Comparison of ENCODE assay signal across 26 cellular contexts in the genomic region with DNA sequence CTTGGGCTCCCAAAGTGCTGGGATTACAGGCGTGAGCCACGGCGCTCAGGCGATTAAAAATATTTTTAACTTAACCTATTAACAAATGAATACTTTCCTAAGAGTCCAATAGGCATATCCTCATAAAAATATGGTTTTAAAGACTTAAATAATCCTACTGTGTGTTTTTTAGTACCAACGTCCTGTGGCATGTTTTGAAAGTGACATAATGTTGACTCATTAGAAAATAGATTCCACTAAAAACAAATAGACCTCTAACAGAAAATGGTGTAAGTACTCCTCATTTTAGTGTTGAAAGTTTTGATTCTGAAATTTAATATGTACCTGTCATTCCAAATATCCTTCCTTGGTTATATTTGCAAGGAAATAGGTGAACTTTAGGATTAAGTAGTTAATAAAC. TPM values are rescaled to one million over a fixed set of nuclear protein-coding genes. Genes with fewer than 3 reads are reported as not detected.
DNase-seq lines count a peak whose midpoint lies in the region; ATAC-seq and TF ChIP-seq lines count a peak whose summit lies in the region.
"Had no signal": no experiment of that assay in that cellular context is flagged by ENCODE, and none has a peak within 500 bp of the region (broad histone marks: within the 10 kb centered on the region; RNA-seq: fewer than 3 reads in every experiment).

No MANE protein-coding gene starts in this region.

- H3K4me3 ChIP-seq in skeletal muscle satellite cell (ENCODE audit: low read length) (no peak overlapping the region), gastrocnemius medialis (no peak overlapping the region)
- H3K4me3 ChIP-seq: BLaER1, GM23338 had no signal

- DNase-seq in EL (peak; percentile 51), HFFc6 (no peak), chondrocyte (ENCODE audit: low spot score) (no peak), cardiac septum (ENCODE audit: low spot score) (no peak), gastrocnemius medialis (no peak), NCI-H2107 (lab: John Stamatoyannopoulos, UW) (no peak)
- DNase-seq: ACHN; Caco-2; CD4-positive, alpha-beta T cell; DND-41; GDM1; Karpas-422; MM.1S; NCI-H1048; NCI-H1417 treated with DMSO at 0.1 percent for 48 hours; NCI-H187; NCI-H2227 treated with DMSO at 0.1 percent for 48 hours; NCI-H510A; NCI-H748 treated with DMSO at 0.1 percent for 48 hours; SIG-M5; SK-N-SH had no signal

- intact Hi-C loops in cardiac septum (cut with DNase I) (no loop called here), gastrocnemius medialis (cut with DNase I; ENCODE audit: low total_unique reads) (no loop called here)

- no peaks in the 10 kb centered on the region for H3K9me3 ChIP-seq in skeletal muscle satellite cell (replicated peaks; ENCODE audit: low read length)
- no peaks in the 10 kb centered on the region for H3K9me3 ChIP-seq in gastrocnemius medialis
- H3K9me3 ChIP-seq: BLaER1, Caco-2, SK-N-SH had no signal

- TF ChIP-seq CTCF in HFFc6 (IDR thresholded peaks at IDR 0.05) = no peak
- TF ChIP-seq CTCF in chondrocyte (IDR thresholded peaks at IDR 0.05) = no peak
- TF ChIP-seq CTCF in gastrocnemius medialis (IDR thresholded peaks at IDR 0.05 in 4 of 5, conservative IDR thresholded peaks at IDR 0.05 in 1 of 5) = no peak

- H3K27ac ChIP-seq in gastrocnemius medialis = no peak overlapping the region
- H3K27ac ChIP-seq: BLaER1 had no signal

- H3K4me1 Mint-ChIP-seq in HFFc6 (ENCODE audit: low read depth) (peaks cover 55% of the 10 kb centered on the region), chondrocyte (ENCODE audit: low read depth) (peaks cover 40% of the 10 kb centered on the region)
- H3K4me1 Mint-ChIP-seq: GM23338 had no signal

- no peaks in the 10 kb centered on the region for H3K36me3 ChIP-seq in skeletal muscle satellite cell (ENCODE audit: insufficient read depth, low read length)
- H3K36me3 ChIP-seq in gastrocnemius medialis = no peaks in the 10 kb centered on the region
- H3K36me3 ChIP-seq: BLaER1 had no signal

- ATAC-seq in gastrocnemius medialis (no peak), HG02759 (IDR thresholded peaks at IDR 0.05; ENCODE audit: unreplicated experiment) (no peak)
- ATAC-seq: GM23338, Panc1 had no signal

- H3K27me3 ChIP-seq in skeletal muscle satellite cell (ENCODE audit: control insufficient read depth, insufficient read depth, low read length) = no peaks in the 10 kb centered on the region
- H3K27me3 ChIP-seq in gastrocnemius medialis = no peaks in the 10 kb centered on the region
- H3K27me3 ChIP-seq: BLaER1 had no signal

- H3K27ac Mint-ChIP-seq in HFFc6 (peak overlapping the region; percentile 10; the same call in 1 of the 2 replicates), chondrocyte (ENCODE audit: unreplicated experiment) (peak overlapping the region; percentile 1)
- H3K27ac Mint-ChIP-seq: CD4-positive, alpha-beta T cell; GM23338 had no signal

- H3K4me3 Mint-ChIP-seq in HFFc6 = no peak overlapping the region
- H3K4me3 Mint-ChIP-seq in chondrocyte (ENCODE audit: unreplicated experiment) = no peak overlapping the region
- H3K4me3 Mint-ChIP-seq: CD4-positive, alpha-beta T cell; GM23338 had no signal

- no peak for TF ChIP-seq POLR2A in gastrocnemius medialis (IDR thresholded peaks at IDR 0.05)

- no peak overlapping the region for H3K9ac ChIP-seq in skeletal muscle satellite cell (ENCODE audit: low read depth, low read length)
- H3K9ac ChIP-seq: BLaER1, SK-N-SH had no signal

- H3K4me2 ChIP-seq in skeletal muscle satellite cell (ENCODE audit: low read length) = peak overlapping the region; percentile 32
- H3K4me2 ChIP-seq: BLaER1, GM23338, SK-N-SH had no signal

- H3K27me3 Mint-ChIP-seq in HFFc6 (ENCODE audit: insufficient read depth) (no peaks in the 10 kb centered on the region; the same call in 1 of the 2 replicates), chondrocyte (ENCODE audit: low read depth) (no peaks in the 10 kb centered on the region)
- H3K27me3 Mint-ChIP-seq: CD4-positive, alpha-beta T cell had no signal

- peaks cover 12% of the 10 kb centered on the region for H3K36me3 Mint-ChIP-seq in HFFc6 (ENCODE audit: low read depth)
- no peaks in the 10 kb centered on the region for H3K36me3 Mint-ChIP-seq in chondrocyte (ENCODE audit: low read depth)

- in situ Hi-C loops in gastrocnemius medialis (cut with MboI; ENCODE audit: low sequenced_read_pairs in 4 of 4) = no loop called here

- H3K4me1 ChIP-seq in skeletal muscle satellite cell (ENCODE audit: control insufficient read depth, insufficient read depth, low read length) = peaks cover 33% of the 10 kb centered on the region
- no peaks in the 10 kb centered on the region for H3K4me1 ChIP-seq in gastrocnemius medialis
- H3K4me1 ChIP-seq: BLaER1 had no signal

- H3K9me3 Mint-ChIP-seq in HFFc6 = no peaks in the 10 kb centered on the region
- peaks cover 2% of the 10 kb centered on the region for H3K9me3 Mint-ChIP-seq in chondrocyte (ENCODE audit: low read depth)
- H3K9me3 Mint-ChIP-seq: CD4-positive, alpha-beta T cell; GM23338 had no signal

RNA-seq across cellular contexts. Expression of a gene that starts 11.9 kb away (rescaled TPM):
- total RNA-seq in HFFc6 (2021; fragmentation: NEBNext Ultra II Directional; extraction: Animal tissue kit (Norgen Biotek cat#: 25700)) = 10 to 100 TPM; 34.3 to 78.1 (median 57.3) TPM
- total RNA-seq in chondrocyte (462 to 834 TPM (median 481 TPM) in 3 replicates), cardiac septum (130 TPM), gastrocnemius medialis (10 to 100 TPM in 1 of 4 donors, 1 to 10 TPM in 3; 1.3 to 12.7 (median 5.9) TPM)
- total RNA-seq in skeletal muscle satellite cell (2012; rRNA removed) = 53.5 and 53.7 TPM in 2 replicates
- total RNA-seq: CD4-positive, alpha-beta T cell; GM23338 had no signal

RNA-seq across cellular contexts. Expression of a gene that starts 59.4 kb away (rescaled TPM):
- total RNA-seq in HFFc6 (2021; fragmentation: NEBNext Ultra II Directional; extraction: Animal tissue kit (Norgen Biotek cat#: 25700)) = 10 to 100 TPM; 20.4 to 58.8 (median 48.7) TPM
- 723 to 2,473 TPM (median 743 TPM) in 3 replicates for total RNA-seq in chondrocyte
- total RNA-seq in skeletal muscle satellite cell (2012; rRNA removed) = 486 and 499 TPM in 2 replicates
- 480 TPM for total RNA-seq in cardiac septum
- total RNA-seq in gastrocnemius medialis = 100 to 1,000 TPM; 346 to 674 (median 611) TPM
- total RNA-seq: CD4-positive, alpha-beta T cell; GM23338 had no signal
